ENCODE assay signal across 25 cellular contexts in genomic region chr9:133741716-133742115, GRCh38.
"Had no signal": no experiment of that assay in that cellular context is flagged by ENCODE, and none has a peak within 500 bp of the region (broad histone marks: within the 10 kb centered on the region; RNA-seq: fewer than 3 reads in every experiment).

No MANE protein-coding gene starts in this region.

- DNase-seq: central memory CD4-positive, alpha-beta T cell; cortex of kidney; effector memory CD8-positive, alpha-beta T cell; esophagus squamous epithelium; foreskin fibroblast; glutamatergic neuron; islet precursor cell; left cardiac atrium; left ventricle myocardium inferior; naive B cell; occipital lobe; sigmoid colon; stimulated activated CD4-positive, alpha-beta T cell treated with anti-CD3 and anti-CD28 coated beads, Interleukin-2, amount 100 ng/mL, for 24 hours; stimulated activated CD4-positive, alpha-beta T cell treated with anti-CD3 and anti-CD28 coated beads, Interleukin-4, amount 100 ng/mL, for 4 hours; stimulated activated naive B cell treated with anti-CD40 and anti-IgM and Interleukin-4, amounts not matched to agents 10 μg/mL and 1 μg/mL and 100 μg/mL, for 72 hours; stimulated activated naive CD8-positive, alpha-beta T cell treated with anti-CD3 and anti-CD28 coated beads, Interleukin-15, amount 100 ng/mL, for 72 hours; transverse colon had no signal

- H3K4me3 Mint-ChIP-seq: effector memory CD8-positive, alpha-beta T cell; mesothelial cell of epicardium; nephron; stimulated activated naive B cell treated with anti-CD40 and anti-IgM and Interleukin-4, amounts not matched to agents 10 μg/mL and 1 μg/mL and 100 μg/mL, for 72 hours; stimulated activated naive CD8-positive, alpha-beta T cell treated with anti-CD3 and anti-CD28 coated beads, Interleukin-15, amount 100 ng/mL, for 72 hours had no signal

- H3K27ac Mint-ChIP-seq: effector memory CD8-positive, alpha-beta T cell; mesothelial cell of epicardium; nephron; stimulated activated naive B cell treated with anti-CD40 and anti-IgM and Interleukin-4, amounts not matched to agents 10 μg/mL and 1 μg/mL and 100 μg/mL, for 72 hours; stimulated activated naive CD8-positive, alpha-beta T cell treated with anti-CD3 and anti-CD28 coated beads, Interleukin-15, amount 100 ng/mL, for 72 hours had no signal

- H3K4me1 ChIP-seq: parathyroid adenoma had no signal

- H3K27ac ChIP-seq: esophagus squamous epithelium, gastroesophageal sphincter, left ventricle myocardium inferior, parathyroid adenoma, prostate gland, sigmoid colon, skin epidermis, thoracic aorta, transverse colon had no signal

- H3K36me3 Mint-ChIP-seq: mesothelial cell of epicardium; naive B cell; stimulated activated naive B cell treated with anti-CD40 and anti-IgM and Interleukin-4, amounts not matched to agents 10 μg/mL and 1 μg/mL and 100 μg/mL, for 72 hours had no signal

- H3K4me3 ChIP-seq: esophagus squamous epithelium, gastroesophageal sphincter, left ventricle myocardium inferior, prostate gland, sigmoid colon, skin epidermis, thoracic aorta, transverse colon had no signal

- H3K9ac ChIP-seq: parathyroid adenoma had no signal

- H3K27me3 ChIP-seq: gastroesophageal sphincter, sigmoid colon had no signal

- H3K9me3 Mint-ChIP-seq: effector memory CD8-positive, alpha-beta T cell; stimulated activated naive CD8-positive, alpha-beta T cell treated with anti-CD3 and anti-CD28 coated beads, Interleukin-15, amount 100 ng/mL, for 72 hours had no signal

- H2AFZ ChIP-seq: parathyroid adenoma had no signal

- H3K79me2 ChIP-seq: parathyroid adenoma had no signal

- H3K9me3 ChIP-seq: esophagus squamous epithelium, gastroesophageal sphincter, left ventricle myocardium inferior, prostate gland, sigmoid colon, thoracic aorta, transverse colon had no signal

- H3K36me3 ChIP-seq: esophagus squamous epithelium, gastroesophageal sphincter, left ventricle myocardium inferior, prostate gland, sigmoid colon, thoracic aorta, transverse colon had no signal

- FAIRE-seq: urothelium cell line had no signal

- ATAC-seq: effector memory CD8-positive, alpha-beta T cell; gastroesophageal sphincter; left cardiac atrium; stimulated activated naive B cell treated with anti-CD40 and anti-IgM and Interleukin-4, amounts not matched to agents 10 μg/mL and 1 μg/mL and 100 μg/mL, for 72 hours; stimulated activated naive CD8-positive, alpha-beta T cell treated with anti-CD3 and anti-CD28 coated beads, Interleukin-15, amount 100 ng/mL, for 72 hours had no signal
